Comparison of ENCODE assay signal across 14 cellular contexts in genomic region chr11:44614281-44614680, GRCh38. TPM values are rescaled to one million over a fixed set of nuclear protein-coding genes. Genes with fewer than 3 reads are reported as not detected.
A peak's percentile ranks its signal among the peaks of the same experiment; 100 is the strongest.
DNase-seq lines count a peak whose midpoint lies in the region; ATAC-seq and TF ChIP-seq lines count a peak whose summit lies in the region.
"Had no signal": no experiment of that assay in that cellular context is flagged by ENCODE, and none has a peak within 500 bp of the region (broad histone marks: within the 10 kb centered on the region; RNA-seq: fewer than 3 reads in every experiment).

No MANE protein-coding gene starts in this region.

- intact Hi-C loops in spleen (cut with DNase I; ENCODE audit: low total_unique reads): no loop called here

- H3K27ac Mint-ChIP-seq in T-cell: peak overlapping the region; percentile 82 to 83
- peak overlapping the region in 4 of 5 experiments; percentile 27 to 82 (median 51) for H3K27ac Mint-ChIP-seq in brain
- H3K27ac Mint-ChIP-seq: endodermal cell, nephron had no signal

- no peak overlapping the region for H3K4me2 ChIP-seq in DND-41 (ENCODE audit: insufficient read depth, low read length)

- no peaks in the 10 kb centered on the region for H3K4me1 ChIP-seq in DND-41 (ENCODE audit: insufficient read depth, low read length)
- peaks cover 31 to 78% (median 72%) of the 10 kb centered on the region in 6 donors for H3K4me1 ChIP-seq in spleen

- peak overlapping the region in 1 of 3 donors; percentile 28 for H3K4me3 Mint-ChIP-seq in T-cell
- no peak overlapping the region for H3K4me3 Mint-ChIP-seq in brain
- H3K4me3 Mint-ChIP-seq: endodermal cell, nephron had no signal

- POLR2A ChIA-PET in T-cell (lab: Charles Lee): no interaction called here

- H3K27me3 Mint-ChIP-seq in T-cell: no peaks in the 10 kb centered on the region
- H3K27me3 Mint-ChIP-seq in brain: peaks cover 4% of the 10 kb centered on the region

- no peak overlapping the region for H3K9ac ChIP-seq in DND-41 (ENCODE audit: low read depth, low read length)

- DNase-seq in DND-41 (no peak), T-cell (no peak), spleen (peak; percentile 68), NCI-H2107 (lab: John Stamatoyannopoulos, UW) (no peak), HT-29 (ENCODE audit: low spot score) (no peak)
- DNase-seq: activated CD4-positive, alpha-beta T cell treated with anti-CD3 and anti-CD28 coated beads, Interleukin-2, amount 50 U/mL, for 4 hours; activated effector memory CD4-positive, alpha-beta T cell treated with anti-CD3 and anti-CD28 coated beads, Interleukin-2, amount 50 U/mL, for 16 hours; endodermal cell; NCI-H82 had no signal

- H3K27me3 ChIP-seq in DND-41 (ENCODE audit: insufficient read depth, low read length, poor library complexity): no peaks in the 10 kb centered on the region
- no peaks in the 10 kb centered on the region for H3K27me3 ChIP-seq in spleen (replicated peaks in 1 of 7)
- H3K27me3 ChIP-seq: suprapubic skin had no signal

- H3K4me1 Mint-ChIP-seq in T-cell (peaks cover 55 to 77% (median 68%) of the 10 kb centered on the region in 3 donors), brain (peaks cover 30% of the 10 kb centered on the region)
- H3K4me1 Mint-ChIP-seq: endodermal cell had no signal

- CTCF ChIA-PET in T-cell (lab: Charles Lee): interaction anchor here (0.6 to 3.1 kb wide), 3 partner anchors 19 to 58 kb away, joined by 3 to 10 read pairs (median 9); no protein-coding TSS in a partner anchor

- 87 to 95% (median 92%) methylated on average over 7 of the region's 7 CpGs for WGBS in spleen, 5 donors

- no peak for ATAC-seq in DND-41 (ENCODE audit: insufficient read depth, low read depth)
- no peak for ATAC-seq in T-cell (replicated peaks in 1 of 4)
- no peak for ATAC-seq in HG03378 (IDR thresholded peaks at IDR 0.05; ENCODE audit: unreplicated experiment)

- H3K36me3 Mint-ChIP-seq in T-cell (peaks cover 26% of the 10 kb centered on the region), brain (no peaks in the 10 kb centered on the region)

- H3K4me3 ChIP-seq in DND-41 (ENCODE audit: low read depth in 1 of 2, low read length in 2 of 2) (no peak overlapping the region), spleen (no peak overlapping the region)
- H3K4me3 ChIP-seq: suprapubic skin had no signal

- H3K9me3 ChIP-seq in DND-41 (ENCODE audit: insufficient read depth, low read length, severe bottlenecking): no peaks in the 10 kb centered on the region
- H3K9me3 ChIP-seq in spleen: no peaks in the 10 kb centered on the region
- H3K9me3 ChIP-seq: suprapubic skin had no signal

- no peak overlapping the region for H2AFZ ChIP-seq in DND-41 (ENCODE audit: low read depth, low read length)

- no peaks in the 10 kb centered on the region for H3K79me2 ChIP-seq in DND-41 (ENCODE audit: insufficient read depth, low read length)

- H3K9me3 Mint-ChIP-seq in T-cell: no peaks in the 10 kb centered on the region
- no peaks in the 10 kb centered on the region for H3K9me3 Mint-ChIP-seq in brain
- H3K9me3 Mint-ChIP-seq: endodermal cell, nephron had no signal

- TF ChIP-seq CTCF in DND-41 (IDR thresholded peaks at IDR 0.05; ENCODE audit: borderline replicate concordance, extremely low read depth, low read length, poor library complexity, severe bottlenecking) (no peak), brain (conservative IDR thresholded peaks at IDR 0.05) (no peak), spleen (IDR thresholded peaks at IDR 0.05 in 8 of 11, conservative IDR thresholded peaks at IDR 0.05 in 3 of 11) (no peak)

- TF ChIP-seq POLR2A in spleen (IDR thresholded peaks at IDR 0.05): no peak

- H3K27ac ChIP-seq in DND-41 (ENCODE audit: low read length) (peak overlapping the region; percentile 26; the same call in 1 of the 2 replicates), spleen (peak overlapping the region in 4 of 8 donors; percentile 73 to 88 (median 78))
- H3K27ac ChIP-seq: C4-2B, suprapubic skin had no signal

- H4K20me1 ChIP-seq in DND-41 (ENCODE audit: insufficient read depth, low read length): peaks cover 30% of the 10 kb centered on the region

- H3K36me3 ChIP-seq in DND-41 (ENCODE audit: insufficient read depth, low read length) (peaks cover 92% of the 10 kb centered on the region), spleen (peaks cover 0 to 81% (median 28%) of the 10 kb centered on the region in 6 donors)

RNA-seq across cellular contexts. Expression of gene CD82, which starts 48.8 kb away (rescaled TPM):
- total RNA-seq in T-cell: 10 to 100 TPM; 53.4 to 99.6 (median 69.0) TPM
- polyA plus RNA-seq in brain (ENCODE audit: insufficient read depth, low read depth, low replicate concordance): 43.1 TPM
- total RNA-seq in spleen: 100 to 1,000 TPM in 4 of 7 donors, 10 to 100 TPM in 3; 65.3 to 174 (median 125) TPM
- 100 to 1,000 TPM in 1 of 3 donors, 10 to 100 TPM in 2; 27.8 to 111 (median 35.3) TPM for polyA plus RNA-seq in spleen
- 159 and 173 TPM in 2 replicates for total RNA-seq in HT-29 (2014; rRNA removed; shearing (Covaris generic))
